Comparison of ENCODE assay signal across 8 cellular contexts in genomic region chr3:128845119-128845518, GRCh38. TPM values are rescaled to one million over a fixed set of nuclear protein-coding genes. Genes with fewer than 3 reads are reported as not detected.
DNase-seq lines count a peak whose midpoint lies in the region; ATAC-seq and TF ChIP-seq lines count a peak whose summit lies in the region.

No MANE protein-coding gene starts in this region.

- peak overlapping the region; percentile 80 for H3K4me3 Mint-ChIP-seq in glutamatergic neuron (ENCODE audit: unreplicated experiment)

- H3K27me3 Mint-ChIP-seq in glutamatergic neuron (ENCODE audit: unreplicated experiment), result peaks cover 7% of the 10 kb centered on the region

- no peak for ATAC-seq in left ventricle myocardium superior

- peaks cover 10% of the 10 kb centered on the region for H3K9me3 Mint-ChIP-seq in glutamatergic neuron (ENCODE audit: unreplicated experiment)

- H3K27ac Mint-ChIP-seq in glutamatergic neuron (ENCODE audit: unreplicated experiment), result peak overlapping the region; percentile 80

- H3K27me3 ChIP-seq in cardiac muscle cell (no peaks in the 10 kb centered on the region), tibial artery (no peaks in the 10 kb centered on the region)

- DNase-seq in cardiac muscle cell (ENCODE audit: low read depth in 1 of 2, low spot score in 1 of 2) (peak in 1 of 2 donors; percentile 17), left ventricle myocardium superior (no peak), RPMI8226 (peak; percentile 12), glutamatergic neuron (peak; percentile 42), tibial artery (no peak), NCI-H1092 (lab: John Stamatoyannopoulos, UW) (no peak), A172 (ENCODE audit: low spot score) (no peak), GDM1 (lab: John Stamatoyannopoulos, UW) (no peak)

- peaks cover 10% of the 10 kb centered on the region for H3K4me1 Mint-ChIP-seq in glutamatergic neuron (ENCODE audit: low read depth, unreplicated experiment)

- intact Hi-C loops in left ventricle myocardium superior (cut with micrococcal nuclease) (no loop called here), tibial artery (cut with DNase I; ENCODE audit: low total_unique reads) (no loop called here)

- H3K36me3 Mint-ChIP-seq in glutamatergic neuron (ENCODE audit: unreplicated experiment), result peaks cover 16% of the 10 kb centered on the region

- H3K36me3 ChIP-seq in cardiac muscle cell, result no peaks in the 10 kb centered on the region
- no peaks in the 10 kb centered on the region for H3K36me3 ChIP-seq in tibial artery

- H3K9me3 ChIP-seq in cardiac muscle cell (ENCODE audit: low read depth), result no peaks in the 10 kb centered on the region
- no peaks in the 10 kb centered on the region for H3K9me3 ChIP-seq in tibial artery

- peak overlapping the region; percentile 9 for H3K27ac ChIP-seq in cardiac muscle cell
- H3K27ac ChIP-seq in tibial artery, result peak overlapping the region; percentile 57 to 68

- TF ChIP-seq CTCF in cardiac muscle cell (IDR thresholded peaks at IDR 0.05; ENCODE audit: low read depth, low read length) (peak; percentile 28), glutamatergic neuron (IDR thresholded peaks at IDR 0.05; ENCODE audit: partially characterized antibody, unreplicated experiment) (no peak), tibial artery (IDR thresholded peaks at IDR 0.05) (no peak)

- peaks cover 10% of the 10 kb centered on the region for H3K4me1 ChIP-seq in cardiac muscle cell (ENCODE audit: low read depth)
- H3K4me1 ChIP-seq in tibial artery, result peaks cover 0 to 13% (median 11%) of the 10 kb centered on the region in 4 donors

- no peak overlapping the region for H3K4me3 ChIP-seq in cardiac muscle cell
- no peak overlapping the region for H3K4me3 ChIP-seq in tibial artery

RNA-seq across cellular contexts. Expression of gene ACAD9, which starts 34.3 kb away (rescaled TPM):
- 38.3 and 61.2 TPM in 2 replicates for total RNA-seq in cardiac muscle cell
- polyA plus RNA-seq in cardiac muscle cell, result 44.5 and 47.7 TPM in 2 replicates
- 50.4 TPM for total RNA-seq in left ventricle myocardium superior
- 44.1 TPM for total RNA-seq in glutamatergic neuron (ENCODE audit: unreplicated experiment)
- 67.2 and 73.8 TPM in 2 replicates for total RNA-seq in A172 (2014; rRNA removed; shearing (Covaris generic))

Comparison
In these comparisons a context has a peak if more than half of its experiments do, and no peak if none do; other contexts are left out.
1. DNase-seq: peak in RPMI8226 (single experiment) and glutamatergic neuron (single experiment); none in left ventricle myocardium superior (single experiment), tibial artery (0 of 2), NCI-H1092 (single experiment), A172 (single experiment) and GDM1 (single experiment).